2 cellular contexts compared by ENCODE assay signal in genomic region chr5:128111818-128112448, GRCh38.
TF ChIP-seq lines count a peak whose summit lies in the region.

No MANE protein-coding gene starts in this region.

TF ChIP-seq in SK-N-SH treated with all-trans-retinoic acid at 6 μM for 48 hours, 23 proteins besides CTCF, POLR2A, EP300 and RAD21 (continued from another document):
- TF ChIP-seq TSHZ2 (CRISPR knock-in tag; IDR thresholded peaks at IDR 0.05) (no peak), ZFP3 (CRISPR knock-in tag; IDR thresholded peaks at IDR 0.05) (no peak), POU6F1 (CRISPR knock-in tag; IDR thresholded peaks at IDR 0.05; ENCODE audit: borderline replicate concordance, low read depth) (no peak), ZNF70 (CRISPR knock-in tag; IDR thresholded peaks at IDR 0.05) (no peak), PATZ1 (CRISPR knock-in tag; IDR thresholded peaks at IDR 0.05; ENCODE audit: borderline replicate concordance) (no peak), ZFP30 (CRISPR knock-in tag; IDR thresholded peaks at IDR 0.05) (no peak), ARNTL (CRISPR knock-in tag; IDR thresholded peaks at IDR 0.05; ENCODE audit: borderline replicate concordance, low read depth) (no peak), CREB5 (CRISPR knock-in tag; IDR thresholded peaks at IDR 0.05; ENCODE audit: low read depth) (no peak), BACH2 (CRISPR knock-in tag; IDR thresholded peaks at IDR 0.05; ENCODE audit: borderline replicate concordance) (no peak), ZNF565 (CRISPR knock-in tag; conservative IDR thresholded peaks at IDR 0.05; ENCODE audit: low read depth) (no peak), ZNF8 (CRISPR knock-in tag; IDR thresholded peaks at IDR 0.05) (no peak), CSDC2 (CRISPR knock-in tag; IDR thresholded peaks at IDR 0.05) (no peak), ZC3H10 (CRISPR knock-in tag; IDR thresholded peaks at IDR 0.05) (no peak), ISL1 (CRISPR knock-in tag; IDR thresholded peaks at IDR 0.05) (no peak)
TF ChIP-seq in SK-N-SH treated with all-trans-retinoic acid at 6 μM for 48 hours: peak in this region for 0.

TF ChIP-seq in SK-N-SH, 30 proteins besides CTCF, POLR2A, EP300 and RAD21 (continued from another document):
- no peak for TF ChIP-seq REST (IDR thresholded peaks at IDR 0.05; ENCODE audit: low read depth, low read length)
- no peak for TF ChIP-seq RCOR1 (IDR thresholded peaks at IDR 0.05; ENCODE audit: low read length)
- no peak for TF ChIP-seq YY1 (IDR thresholded peaks at IDR 0.05; ENCODE audit: low read depth)
- TF ChIP-seq FOSL2 (IDR thresholded peaks at IDR 0.05; ENCODE audit: borderline replicate concordance, low read depth): no peak; the same call in 1 of the 2 replicates
